In genomic region chr11:46369458-46370152, GRCh38 we compare ENCODE assay signal across 8 cellular contexts. TPM values are rescaled to one million over a fixed set of nuclear protein-coding genes. Genes with fewer than 3 reads are reported as not detected.
DNase-seq lines count a peak whose midpoint lies in the region; ATAC-seq and TF ChIP-seq lines count a peak whose summit lies in the region.

No MANE protein-coding gene starts in this region.

- CTCF ChIA-PET in SK-N-SH (lab: Yijun Ruan, JAX) = interaction anchor here (0.9 to 18.0 kb wide), 16 partner anchors 9 to 176 kb away, joined by 3 to 423 read pairs (median 5); partner anchors contain the start of genes CHRM4, DGKZ and MDK

- H4K20me1 ChIP-seq in SK-N-SH (ENCODE audit: insufficient read depth) = no peaks in the 10 kb centered on the region

- peaks cover 5 to 15% of the 10 kb centered on the region in 2 experiments for H3K36me3 ChIP-seq in SK-N-SH (replicated peaks in 1 of 2; ENCODE audit: control insufficient read depth in 1 of 2, insufficient read depth in 2 of 2, low read length in 1 of 2)

- in situ Hi-C loops in GM13977 (cut with MboI; ENCODE audit: low pct_unique_long_range_greater_than_20kb, low sequenced_read_pairs, unreplicated experiment) (no loop called here), astrocyte of the cerebellum (cut with HindIII; ENCODE audit: low sequenced_read_pairs) (no loop called here)

- H3K27me3 Mint-ChIP-seq in stimulated activated memory B cell treated with anti-CD40 and anti-IgM and Interleukin-4, amounts not matched to agents 10 μg/mL and 1 μg/mL and 100 μg/mL, for 72 hours = no peaks in the 10 kb centered on the region

- H2AFZ ChIP-seq in SK-N-SH (ENCODE audit: low read depth) = no peak overlapping the region

- TF ChIP-seq CTCF in GM13977 (IDR thresholded peaks at IDR 0.05; ENCODE audit: extremely low read depth, insufficient read depth, missing control alignments) (peak; percentile 94), SK-N-SH (IDR thresholded peaks at IDR 0.05) (peak; percentile 85), astrocyte of the cerebellum (IDR thresholded peaks at IDR 0.05; ENCODE audit: low read depth, low read length, missing control alignments) (peak; percentile 98)

- POLR2A ChIA-PET in SK-N-SH (lab: Yijun Ruan, JAX) = interaction anchor here (0.6 kb wide), 1 partner anchor 49 kb away, joined by 5 read pairs; no protein-coding TSS in a partner anchor

- no peak overlapping the region for H3K4me2 ChIP-seq in SK-N-SH

- TF ChIP-seq RAD21 in SK-N-SH (IDR thresholded peaks at IDR 0.05; ENCODE audit: low read length) = peak; percentile 64

- no peak for TF ChIP-seq EP300 in SK-N-SH (IDR thresholded peaks at IDR 0.05; ENCODE audit: borderline replicate concordance in 1 of 2, low read depth in 1 of 2, low read length in 1 of 2)

- ATAC-seq in stimulated activated memory B cell treated with anti-CD40 and anti-IgM and Interleukin-4, amounts not matched to agents 10 μg/mL and 1 μg/mL and 100 μg/mL, for 72 hours = peak; percentile 61

- no peaks in the 10 kb centered on the region for H3K9me3 ChIP-seq in SK-N-SH

- H3K27me3 ChIP-seq in SK-N-SH (ENCODE audit: insufficient read depth) = no peaks in the 10 kb centered on the region

- H3K9me2 ChIP-seq in SK-N-SH = no peaks in the 10 kb centered on the region

- H3K9ac ChIP-seq in SK-N-SH = no peak overlapping the region

- no peak overlapping the region for H3K27ac ChIP-seq in SK-N-SH (ENCODE audit: low read depth in 2 of 2, low read length in 1 of 2)

- peaks cover 7% of the 10 kb centered on the region for H3K4me1 Mint-ChIP-seq in stimulated activated memory B cell treated with anti-CD40 and anti-IgM and Interleukin-4, amounts not matched to agents 10 μg/mL and 1 μg/mL and 100 μg/mL, for 72 hours

- peaks cover 28% of the 10 kb centered on the region for H3K36me3 Mint-ChIP-seq in stimulated activated memory B cell treated with anti-CD40 and anti-IgM and Interleukin-4, amounts not matched to agents 10 μg/mL and 1 μg/mL and 100 μg/mL, for 72 hours

- H3K4me3 ChIP-seq in SK-N-SH (ENCODE audit: low read depth in 2 of 2, low read length in 1 of 2) (no peak overlapping the region; a peak in 1 of 4 replicates), astrocyte of the cerebellum (ENCODE audit: low read depth, low read length) (no peak overlapping the region)

- no peak overlapping the region for H3K4me3 Mint-ChIP-seq in stimulated activated memory B cell treated with anti-CD40 and anti-IgM and Interleukin-4, amounts not matched to agents 10 μg/mL and 1 μg/mL and 100 μg/mL, for 72 hours

- no peaks in the 10 kb centered on the region for H3K9me3 Mint-ChIP-seq in stimulated activated memory B cell treated with anti-CD40 and anti-IgM and Interleukin-4, amounts not matched to agents 10 μg/mL and 1 μg/mL and 100 μg/mL, for 72 hours

- H3K79me2 ChIP-seq in SK-N-SH (ENCODE audit: insufficient read depth) = peaks cover 4% of the 10 kb centered on the region; the same call in 1 of the 2 replicates

- DNase-seq in AG08396 (ENCODE audit: low spot score) (peak; percentile 89), GM13977 (ENCODE audit: low spot score) (peak; percentile 75), HuH-7 (ENCODE audit: low spot score) (peak; percentile 94), SK-N-SH (peak; percentile 91), astrocyte of the cerebellum (ENCODE audit: low read depth) (peak; percentile 49), iris pigment epithelial cell (ENCODE audit: low read depth) (peak; percentile 78), GF-D8 (lab: John Stamatoyannopoulos, UW) (no peak)

- 70% methylated on average over 21 of the region's 25 CpGs for WGBS in SK-N-SH (ENCODE audit: low lambda C conversion rate)

- H3K4me1 ChIP-seq in SK-N-SH (ENCODE audit: control insufficient read depth in 1 of 2, insufficient read depth in 2 of 2, low read depth in 1 of 2, low read length in 1 of 2) = peaks cover 4 to 19% of the 10 kb centered on the region in 2 experiments; a peak in 2 of 4 replicates

- no peak overlapping the region for H3K27ac Mint-ChIP-seq in stimulated activated memory B cell treated with anti-CD40 and anti-IgM and Interleukin-4, amounts not matched to agents 10 μg/mL and 1 μg/mL and 100 μg/mL, for 72 hours

- H3F3A ChIP-seq in SK-N-SH (replicated peaks; ENCODE audit: insufficient read depth) = peaks cover 8% of the 10 kb centered on the region

TF ChIP-seq in SK-N-SH, 30 proteins besides CTCF, POLR2A, EP300 and RAD21 (continues in another document):
- no peak for TF ChIP-seq PBX3 (IDR thresholded peaks at IDR 0.05)
- TF ChIP-seq RCOR1 (IDR thresholded peaks at IDR 0.05; ENCODE audit: low read length) = no peak
- TF ChIP-seq IRF3 (IDR thresholded peaks at IDR 0.05; ENCODE audit: low read depth, low read length) = no peak
- no peak for TF ChIP-seq USF1 (IDR thresholded peaks at IDR 0.05; ENCODE audit: borderline replicate concordance, low read depth)
- TF ChIP-seq EZH2phosphoT487 (IDR thresholded peaks at IDR 0.05; ENCODE audit: borderline replicate concordance, low read depth) = no peak
- TF ChIP-seq NRF1 (IDR thresholded peaks at IDR 0.05; ENCODE audit: low read depth, low read length) = no peak
- TF ChIP-seq TCF12 (IDR thresholded peaks at IDR 0.05) = no peak
- no peak for TF ChIP-seq TAF1 (IDR thresholded peaks at IDR 0.05; ENCODE audit: borderline replicate concordance, low read depth, low read length)
- no peak for TF ChIP-seq MEF2A (IDR thresholded peaks at IDR 0.05; ENCODE audit: borderline replicate concordance, low read depth)
- TF ChIP-seq, protein P1, sequence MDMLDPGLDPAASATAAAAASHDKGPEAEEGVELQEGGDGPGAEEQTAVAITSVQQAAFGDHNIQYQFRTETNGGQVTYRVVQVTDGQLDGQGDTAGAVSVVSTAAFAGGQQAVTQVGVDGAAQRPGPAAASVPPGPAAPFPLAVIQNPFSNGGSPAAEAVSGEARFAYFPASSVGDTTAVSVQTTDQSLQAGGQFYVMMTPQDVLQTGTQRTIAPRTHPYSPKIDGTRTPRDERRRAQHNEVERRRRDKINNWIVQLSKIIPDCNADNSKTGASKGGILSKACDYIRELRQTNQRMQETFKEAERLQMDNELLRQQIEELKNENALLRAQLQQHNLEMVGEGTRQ (IDR thresholded peaks at IDR 0.05; ENCODE audit: borderline replicate concordance, low read depth, low read length) = no peak
- TF ChIP-seq MXI1 (IDR thresholded peaks at IDR 0.05; ENCODE audit: low read depth, low read length) = peak; percentile 71; the same call in 1 of the 2 replicates
- no peak for TF ChIP-seq GATA2 (CRISPR knock-in tag; IDR thresholded peaks at IDR 0.05)
- no peak for TF ChIP-seq RXRA (IDR thresholded peaks at IDR 0.05; ENCODE audit: borderline replicate concordance, low read depth)
- no peak for TF ChIP-seq FOSL2 (IDR thresholded peaks at IDR 0.05; ENCODE audit: borderline replicate concordance, low read depth)
- TF ChIP-seq NFIC (IDR thresholded peaks at IDR 0.05; ENCODE audit: borderline replicate concordance) = no peak
- no peak for TF ChIP-seq GABPA (IDR thresholded peaks at IDR 0.05; ENCODE audit: low read depth)

RNA-seq across cellular contexts. Expression of gene MDK, which starts 11.9 kb away (rescaled TPM):
- 1,545 and 2,395 TPM in 2 replicates for polyA plus RNA-seq in SK-N-SH (2012; rRNA removed)
- 1,392 and 2,174 TPM in 2 replicates for polyA plus RNA-seq in SK-N-SH (2012; cell fraction: cytosol; rRNA removed)
- polyA plus RNA-seq in SK-N-SH (2012; cell fraction: nucleus; rRNA removed) = 538 and 1,110 TPM in 2 replicates

RNA-seq across cellular contexts. Expression of gene CHRM4, which starts 22.0 kb away (rescaled TPM):
- 0.13 and 0.26 TPM in 2 replicates for polyA plus RNA-seq in SK-N-SH (2012; rRNA removed)
- polyA plus RNA-seq in SK-N-SH (2012; cell fraction: cytosol; rRNA removed) = 0.08 and 0.18 TPM in 2 replicates
- 0.36 and 0.39 TPM in 2 replicates for polyA plus RNA-seq in SK-N-SH (2012; cell fraction: nucleus; rRNA removed)

RNA-seq across cellular contexts. Expression of gene DGKZ, which starts 22.3 kb away (rescaled TPM):
- 23.9 and 33.2 TPM in 2 replicates for polyA plus RNA-seq in SK-N-SH (2012; rRNA removed)
- polyA plus RNA-seq in SK-N-SH (2012; cell fraction: cytosol; rRNA removed) = 9.1 and 17.5 TPM in 2 replicates
- polyA plus RNA-seq in SK-N-SH (2012; cell fraction: nucleus; rRNA removed) = 80.1 and 95.5 TPM in 2 replicates
